ENCODE assay signal across 7 cellular contexts in the genomic region with DNA sequence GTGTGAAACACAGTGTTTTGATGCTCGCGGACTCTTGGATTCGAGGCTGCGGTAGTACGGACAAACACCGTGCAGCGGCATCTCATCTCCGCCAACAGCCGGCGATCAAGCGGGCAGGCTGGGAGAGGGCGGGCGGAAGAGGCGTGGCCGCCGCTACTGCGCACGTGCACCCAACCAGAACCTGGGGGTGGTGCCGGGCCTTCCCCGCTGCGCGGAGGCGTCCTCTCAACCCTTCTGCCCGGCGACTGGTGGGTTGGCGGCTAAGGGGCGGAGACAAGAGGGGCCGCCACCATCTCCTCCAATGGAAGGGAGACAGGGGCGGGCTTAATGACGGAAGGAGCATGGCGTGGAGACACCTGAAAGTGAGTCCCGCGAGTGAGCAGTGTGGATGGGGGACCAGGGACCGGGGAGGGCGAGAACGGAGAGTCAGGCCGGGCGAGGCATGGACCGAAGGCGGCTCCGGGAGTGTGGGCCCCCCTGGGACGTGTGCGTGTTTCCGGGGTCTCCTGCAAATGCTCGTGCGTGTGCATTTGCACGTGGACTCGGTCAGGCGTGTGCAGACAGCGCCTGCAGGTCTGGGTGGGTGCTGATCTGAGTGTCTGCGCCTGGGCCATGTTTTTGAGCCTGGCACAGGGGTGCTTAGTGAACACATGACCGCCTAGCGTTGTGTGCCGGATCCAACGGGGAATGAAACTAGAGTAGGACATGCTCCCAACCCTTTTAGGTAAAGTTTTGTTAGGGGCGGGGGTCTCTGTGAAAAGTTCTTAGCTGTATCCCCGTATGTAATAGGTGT. TPM values are rescaled to one million over a fixed set of nuclear protein-coding genes. Genes with fewer than 3 reads are reported as not detected.
DNase-seq lines count a peak whose midpoint lies in the region; ATAC-seq and TF ChIP-seq lines count a peak whose summit lies in the region.

DHODH (plus strand) TSS at position 321 of the 793 bp plus-strand sequence; CDS start at position 342, 21 bp downstream.

- ATAC-seq in GM18511 (IDR thresholded peaks at IDR 0.05; ENCODE audit: unreplicated experiment) = peak; percentile 99
- ATAC-seq in HG03025 (IDR thresholded peaks at IDR 0.05; ENCODE audit: low FRiP score, unreplicated experiment) = peak; percentile 99

- DNase-seq in NCI-H2029 treated with DMSO at 0.1 percent for 48 hours (lab: John Stamatoyannopoulos, UW) (peak; percentile 41), T-helper 22 cell (ENCODE audit: low read depth) (peak; percentile 95), astrocyte of the cerebellum (ENCODE audit: low read depth) (peak; percentile 94), hepatic stellate cell (ENCODE audit: low spot score) (peak; percentile 100), renal cortical epithelial cell (ENCODE audit: low read depth) (peak; percentile 92)

- TF ChIP-seq CTCF in astrocyte of the cerebellum (IDR thresholded peaks at IDR 0.05; ENCODE audit: low read depth, low read length, missing control alignments) = peak; percentile 13

- peak within 1 kb of the TSS; percentile 97 for H3K4me3 ChIP-seq in astrocyte of the cerebellum (ENCODE audit: low read depth, low read length)

- in situ Hi-C loops in astrocyte of the cerebellum (cut with HindIII; ENCODE audit: low sequenced_read_pairs) = no loop called here

RNA-seq across cellular contexts. Expression of gene DHODH, which starts in this region (rescaled TPM):
- 4.0 and 4.2 TPM in 2 replicates for total RNA-seq in renal cortical epithelial cell

Comparison
In these comparisons a context has a peak if more than half of its experiments do, and no peak if none do; other contexts are left out.
1. Peak in every context shown above with its lines: DNase-seq, ATAC-seq and H3K4me3 ChIP-seq.
2. DNase-seq: peak in every context shown above with its lines; median percentile 100 in hepatic stellate cell; 95 in T-helper 22 cell; 94 in astrocyte of the cerebellum; 92 in renal cortical epithelial cell; 41 in NCI-H2029 treated with DMSO at 0.1 percent for 48 hours.